16 cellular contexts compared by ENCODE assay signal in the genomic region with DNA sequence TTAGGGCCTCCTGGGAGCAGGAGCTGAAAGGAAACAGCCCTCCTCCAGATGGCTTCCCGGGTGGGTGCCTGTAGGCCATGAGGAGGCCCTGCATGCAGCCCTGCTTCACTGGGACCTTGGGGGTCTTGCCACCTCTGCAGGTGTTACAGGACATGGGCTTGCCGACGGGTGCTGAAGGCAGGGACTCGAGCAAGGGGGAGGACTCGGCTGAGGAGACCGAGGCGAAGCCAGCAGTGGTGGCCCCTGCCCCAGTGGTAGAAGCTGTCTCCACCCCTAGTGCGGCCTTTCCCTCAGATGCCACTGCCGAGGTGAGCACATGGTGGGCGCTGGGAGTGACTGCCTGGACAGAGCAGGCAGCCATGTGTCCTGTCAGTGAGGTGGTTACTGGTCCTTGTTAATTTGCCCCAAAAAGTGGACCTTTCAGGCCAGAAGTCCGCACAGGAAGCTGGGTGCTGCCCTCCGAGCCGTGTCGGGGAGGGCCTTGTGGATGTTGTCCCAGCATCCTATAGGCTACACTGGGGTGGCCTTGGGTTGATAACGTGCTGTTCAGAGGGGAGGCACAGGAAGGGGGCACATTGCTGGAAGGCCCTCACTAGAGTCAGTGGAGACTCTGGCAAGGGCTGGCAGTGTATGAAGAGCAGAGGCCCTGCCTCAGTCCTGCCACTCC. TPM values are rescaled to one million over a fixed set of nuclear protein-coding genes. Genes with fewer than 3 reads are reported as not detected.
DNase-seq lines count a peak whose midpoint lies in the region; ATAC-seq, FAIRE-seq and TF ChIP-seq lines count a peak whose summit lies in the region.
"Had no signal": no experiment of that assay in that cellular context is flagged by ENCODE, and none has a peak within 500 bp of the region (broad histone marks: within the 10 kb centered on the region; RNA-seq: fewer than 3 reads in every experiment).

No MANE protein-coding gene starts in this region.

- DNase-seq in HepG2 (ENCODE audit: low spot score) (no peak), right lobe of liver (no peak), RWPE1 (ENCODE audit: low spot score) (no peak), mucosa of descending colon (no peak), Peyer's patch (no peak)
- DNase-seq: COR-L47, MV-4-11, NCI-H1436, NCI-H2029 treated with DMSO at 0.1 percent for 48 hours, NCI-H345, NCI-H748 treated with DMSO at 0.1 percent for 48 hours, SHP77 treated with DMSO at 0.1 percent for 48 hours had no signal

- H3K36me3 ChIP-seq in HepG2 (replicated peaks in 1 of 2; ENCODE audit: control insufficient read depth in 1 of 2, insufficient read depth in 2 of 2, low read length in 2 of 2): peaks cover 62 to 96% of the 10 kb centered on the region in 2 experiments
- H3K36me3 ChIP-seq in right lobe of liver: peaks cover 7 to 79% (median 52%) of the 10 kb centered on the region in 4 donors
- peaks cover 46% of the 10 kb centered on the region for H3K36me3 ChIP-seq in mucosa of descending colon (ENCODE audit: low read depth)
- H3K36me3 ChIP-seq in Peyer's patch: peaks cover 0 to 100% (median 4%) of the 10 kb centered on the region in 3 donors

- H3K9me3 ChIP-seq in HepG2 (ENCODE audit: low read length) (no peaks in the 10 kb centered on the region), right lobe of liver (no peaks in the 10 kb centered on the region), mucosa of descending colon (no peaks in the 10 kb centered on the region), Peyer's patch (no peaks in the 10 kb centered on the region)
- H3K9me3 ChIP-seq: A549 had no signal

- H4K20me1 ChIP-seq in HepG2 (ENCODE audit: insufficient read depth, low read length): peaks cover 4% of the 10 kb centered on the region; the same call in 1 of the 2 replicates

- intact Hi-C loops in HepG2 (cut with micrococcal nuclease; ENCODE audit: unreplicated experiment): no loop called here
- intact Hi-C loops in right lobe of liver (cut with DNase I): no loop called here
- intact Hi-C loops in mucosa of descending colon (cut with DNase I, micrococcal nuclease): no loop called here

- peaks cover 6% of the 10 kb centered on the region for H3K79me2 ChIP-seq in HepG2 (ENCODE audit: insufficient read depth, low read length)

- H3K4me1 ChIP-seq in HepG2 (ENCODE audit: insufficient read depth, low read length) (no peaks in the 10 kb centered on the region), right lobe of liver (peaks cover 0 to 7% (median 3%) of the 10 kb centered on the region in 4 donors), mucosa of descending colon (ENCODE audit: low read depth) (no peaks in the 10 kb centered on the region), Peyer's patch (no peaks in the 10 kb centered on the region)
- H3K4me1 ChIP-seq: A549 had no signal

- CTCF ChIA-PET in HepG2 (lab: Yijun Ruan, JAX; ENCODE audit: low intra/inter-chr PET ratio, low total read pairs): no interaction called here
- CTCF ChIA-PET in RWPE1 (lab: Yijun Ruan, JAX): interaction anchor here (0.6 to 0.7 kb wide), 2 partner anchors 35 to 242 kb away, joined by 3 to 6 read pairs; partner anchors contain the start of gene DNM2

- no peak for TF ChIP-seq RAD21 in HepG2 (CRISPR knock-in tag; IDR thresholded peaks at IDR 0.05)

- no peak overlapping the region for H3K9ac ChIP-seq in HepG2 (ENCODE audit: insufficient read depth, low read depth, low read length)

- TF ChIP-seq EP300 in HepG2 (IDR thresholded peaks at IDR 0.05; ENCODE audit: low read depth in 2 of 2, low read length in 2 of 2): no peak
- TF ChIP-seq EP300 in HepG2 (CRISPR knock-in tag; IDR thresholded peaks at IDR 0.05; ENCODE audit: borderline replicate concordance): no peak

- H3K4me2 ChIP-seq in HepG2 (ENCODE audit: low read depth, low read length): no peak overlapping the region
- H3K4me2 ChIP-seq: A549 had no signal

- no peak overlapping the region for H2AFZ ChIP-seq in HepG2 (ENCODE audit: low read length)

- TF ChIP-seq CTCF in HepG2 (CRISPR knock-in tag; IDR thresholded peaks at IDR 0.05): no peak
- TF ChIP-seq CTCF in right lobe of liver (IDR thresholded peaks at IDR 0.05): no peak
- no peak for TF ChIP-seq CTCF in RWPE1 (conservative IDR thresholded peaks at IDR 0.05; ENCODE audit: low read depth)
- TF ChIP-seq CTCF in mucosa of descending colon (IDR thresholded peaks at IDR 0.05): no peak
- TF ChIP-seq CTCF in Peyer's patch (IDR thresholded peaks at IDR 0.05): no peak

- in situ Hi-C loops in HepG2 (cut with HindIII; ENCODE audit: extremely low pct_ligation_motif_present, low pct_unique_long_range_greater_than_20kb): no loop called here

- H3K27me3 ChIP-seq in HepG2 (ENCODE audit: control insufficient read depth in 1 of 2, insufficient read depth in 2 of 2, low read length in 2 of 2): no peaks in the 10 kb centered on the region; a peak in 1 of 5 replicates
- no peaks in the 10 kb centered on the region for H3K27me3 ChIP-seq in right lobe of liver
- no peaks in the 10 kb centered on the region for H3K27me3 ChIP-seq in Peyer's patch

- H3K4me3 ChIP-seq in HepG2 (replicated peaks in 1 of 3; ENCODE audit: insufficient read depth in 1 of 3, low read depth in 2 of 3, low read length in 3 of 3) (no peak overlapping the region), right lobe of liver (no peak overlapping the region), mucosa of descending colon (no peak overlapping the region), Peyer's patch (no peak overlapping the region)
- H3K4me3 ChIP-seq: A549 had no signal

- no peak for FAIRE-seq in HepG2 (lab: Jason Lieb, UNC)
- FAIRE-seq: A549, H54 had no signal

- no peak overlapping the region for H3K27ac ChIP-seq in HepG2 (ENCODE audit: extremely low read length, insufficient read depth, low read length)
- H3K27ac ChIP-seq in right lobe of liver: no peak overlapping the region
- H3K27ac ChIP-seq in RWPE1: peak overlapping the region; percentile 23
- no peak overlapping the region for H3K27ac ChIP-seq in Peyer's patch
- H3K27ac ChIP-seq: A549 had no signal

- TF ChIP-seq POLR2A in HepG2 (IDR thresholded peaks at IDR 0.05; ENCODE audit: insufficient read depth in 1 of 2, low read depth in 2 of 2, low read length in 2 of 2) (no peak), right lobe of liver (IDR thresholded peaks at IDR 0.05) (no peak), Peyer's patch (IDR thresholded peaks at IDR 0.05) (no peak)

- BruUV-seq in HepG2 (replicated peaks; lab: Mats Ljungman, UMichigan): no TSS peak

- POLR2A ChIA-PET in HepG2 (lab: Yijun Ruan, JAX): no interaction called here
- POLR2A ChIA-PET in RWPE1 (lab: Yijun Ruan, JAX; ENCODE audit: low non-redundant PET): no interaction called here

- WGBS in HepG2 (ENCODE audit: low lambda C conversion rate): 89% methylated on average over 4 of the region's 15 CpGs
- WGBS in right lobe of liver (ENCODE audit: insufficient coverage, low coverage, low lambda C conversion rate, missing lambda C conversion rate): 90% methylated on average over 4 of the region's 15 CpGs

- ATAC-seq in HepG2 (no peak; the same call in 2 of the 3 replicates), right lobe of liver (no peak), mucosa of descending colon (peak; percentile 8), GM19455 (IDR thresholded peaks at IDR 0.05; ENCODE audit: unreplicated experiment) (no peak), GM21528 (IDR thresholded peaks at IDR 0.05; ENCODE audit: low FRiP score, unreplicated experiment) (no peak)
- ATAC-seq: A549 had no signal

RNA-seq across cellular contexts. Expression of gene QTRT1, which starts 18.7 kb away (rescaled TPM):
- total RNA-seq in HepG2 (2016; rRNA removed; fragmentation: Illumina TruSeq; extraction: Trizol) (33.0 and 38.6 TPM in 2 replicates), right lobe of liver (10 to 100 TPM; 19.0 to 30.2 (median 26.8) TPM), mucosa of descending colon (100 to 1,000 TPM in 2 of 3 donors, 10 to 100 TPM in 1; 57.8 to 107 (median 101) TPM), Peyer's patch (10 to 100 TPM; 25.9 to 85.0 (median 38.3) TPM)
- 19.1 and 20.1 TPM in 2 replicates for total RNA-seq in HepG2 (2016; cell fraction: cytosol; rRNA removed; fragmentation: Illumina TruSeq; extraction: Trizol; ENCODE audit: low read depth)
- 36.0 and 39.4 TPM in 2 replicates for total RNA-seq in HepG2 (2016; cell fraction: insoluble cytoplasmic fraction; rRNA removed; fragmentation: Illumina TruSeq; extraction: Trizol)
- total RNA-seq in HepG2 (2016; cell fraction: membrane; rRNA removed; fragmentation: Illumina TruSeq; extraction: Trizol): 12.2 and 12.9 TPM in 2 replicates
- 31.9 and 35.0 TPM in 2 replicates for total RNA-seq in HepG2 (2016; cell fraction: nucleus; rRNA removed; fragmentation: Illumina TruSeq; extraction: Trizol)
- polyA plus RNA-seq in HepG2 (2011; rRNA removed): 41.6 and 55.6 TPM in 2 replicates
- polyA plus RNA-seq in HepG2 (2011; cell fraction: cytosol; rRNA removed): 25.8 and 39.0 TPM in 2 replicates
- polyA plus RNA-seq in HepG2 (2011; cell fraction: nucleus; rRNA removed): 270 and 290 TPM in 2 replicates
- polyA plus RNA-seq in HepG2 (2012): 27.7 and 35.3 TPM in 2 replicates
- polyA plus RNA-seq in HepG2 (2016; cell fraction: cytosol; fragmentation: Illumina TruSeq; extraction: Trizol; ENCODE audit: low read depth): 11.2 and 12.9 TPM in 2 replicates
- 38.0 and 39.9 TPM in 2 replicates for polyA plus RNA-seq in HepG2 (2016; cell fraction: insoluble cytoplasmic fraction; fragmentation: Illumina TruSeq; extraction: Trizol; ENCODE audit: low read depth)
- 12.7 and 13.2 TPM in 2 replicates for polyA plus RNA-seq in HepG2 (2016; cell fraction: membrane; fragmentation: Illumina TruSeq; extraction: Trizol; ENCODE audit: low read depth)
- polyA plus RNA-seq in HepG2 (2016; cell fraction: nucleus; fragmentation: Illumina TruSeq; extraction: Trizol; ENCODE audit: insufficient read depth, low read depth): 92.8 and 94.8 TPM in 2 replicates
- 26.7 and 36.3 TPM in 2 replicates for polyA minus RNA-seq in HepG2 (2011; rRNA and poly(A)+ RNA removed; ENCODE audit: low replicate concordance)
- polyA minus RNA-seq in HepG2 (2011; cell fraction: cytosol; rRNA and poly(A)+ RNA removed): 8.2 and 12.2 TPM in 2 replicates
- 15.5 and 18.7 TPM in 2 replicates for polyA minus RNA-seq in HepG2 (2011; cell fraction: nucleus; rRNA and poly(A)+ RNA removed)

RNA-seq across cellular contexts. Expression of gene ILF3, which starts 28.4 kb away (rescaled TPM):
- total RNA-seq in HepG2 (2016; rRNA removed; fragmentation: Illumina TruSeq; extraction: Trizol): 120 and 127 TPM in 2 replicates
- 19.6 and 21.2 TPM in 2 replicates for total RNA-seq in HepG2 (2016; cell fraction: cytosol; rRNA removed; fragmentation: Illumina TruSeq; extraction: Trizol; ENCODE audit: low read depth)
- total RNA-seq in HepG2 (2016; cell fraction: insoluble cytoplasmic fraction; rRNA removed; fragmentation: Illumina TruSeq; extraction: Trizol): 113 and 122 TPM in 2 replicates
- 63.1 and 64.0 TPM in 2 replicates for total RNA-seq in HepG2 (2016; cell fraction: membrane; rRNA removed; fragmentation: Illumina TruSeq; extraction: Trizol)
- total RNA-seq in HepG2 (2016; cell fraction: nucleus; rRNA removed; fragmentation: Illumina TruSeq; extraction: Trizol): 133 and 160 TPM in 2 replicates
- polyA plus RNA-seq in HepG2 (2011; rRNA removed): 173 and 195 TPM in 2 replicates
- polyA plus RNA-seq in HepG2 (2011; cell fraction: cytosol; rRNA removed): 59.6 and 75.2 TPM in 2 replicates
- polyA plus RNA-seq in HepG2 (2011; cell fraction: nucleus; rRNA removed): 588 and 668 TPM in 2 replicates
- polyA plus RNA-seq in HepG2 (2012): 153 and 159 TPM in 2 replicates
- 18.4 and 19.6 TPM in 2 replicates for polyA plus RNA-seq in HepG2 (2016; cell fraction: cytosol; fragmentation: Illumina TruSeq; extraction: Trizol; ENCODE audit: low read depth)
- 178 and 216 TPM in 2 replicates for polyA plus RNA-seq in HepG2 (2016; cell fraction: insoluble cytoplasmic fraction; fragmentation: Illumina TruSeq; extraction: Trizol; ENCODE audit: low read depth)
- polyA plus RNA-seq in HepG2 (2016; cell fraction: membrane; fragmentation: Illumina TruSeq; extraction: Trizol; ENCODE audit: low read depth): 54.0 and 61.1 TPM in 2 replicates
- 615 and 640 TPM in 2 replicates for polyA plus RNA-seq in HepG2 (2016; cell fraction: nucleus; fragmentation: Illumina TruSeq; extraction: Trizol; ENCODE audit: insufficient read depth, low read depth)
- polyA minus RNA-seq in HepG2 (2011; rRNA and poly(A)+ RNA removed; ENCODE audit: low replicate concordance): 139 and 144 TPM in 2 replicates
- 65.3 and 73.2 TPM in 2 replicates for polyA minus RNA-seq in HepG2 (2011; cell fraction: cytosol; rRNA and poly(A)+ RNA removed)
- 154 and 157 TPM in 2 replicates for polyA minus RNA-seq in HepG2 (2011; cell fraction: nucleus; rRNA and poly(A)+ RNA removed)
- 10 to 100 TPM; 40.0 to 82.3 (median 54.8) TPM for total RNA-seq in right lobe of liver
- total RNA-seq in mucosa of descending colon: 100 to 1,000 TPM; 151 to 213 (median 178) TPM
- total RNA-seq in Peyer's patch: 100 to 1,000 TPM in 3 of 4 donors, 10 to 100 TPM in 1; 73.4 to 227 (median 139) TPM

RNA-seq across cellular contexts. Expression of gene DNM2, which starts 35.3 kb away (rescaled TPM):
- total RNA-seq in HepG2 (2016; rRNA removed; fragmentation: Illumina TruSeq; extraction: Trizol) (41.7 and 48.2 TPM in 2 replicates), right lobe of liver (10 to 100 TPM; 54.0 to 86.9 (median 68.3) TPM), mucosa of descending colon (100 to 1,000 TPM; 318 to 602 (median 562) TPM), Peyer's patch (100 to 1,000 TPM; 353 to 827 (median 464) TPM)
- total RNA-seq in HepG2 (2016; cell fraction: cytosol; rRNA removed; fragmentation: Illumina TruSeq; extraction: Trizol; ENCODE audit: low read depth): 19.9 and 21.9 TPM in 2 replicates
- 37.7 and 40.5 TPM in 2 replicates for total RNA-seq in HepG2 (2016; cell fraction: insoluble cytoplasmic fraction; rRNA removed; fragmentation: Illumina TruSeq; extraction: Trizol)
- total RNA-seq in HepG2 (2016; cell fraction: membrane; rRNA removed; fragmentation: Illumina TruSeq; extraction: Trizol): 29.4 and 31.2 TPM in 2 replicates
- 56.9 and 61.6 TPM in 2 replicates for total RNA-seq in HepG2 (2016; cell fraction: nucleus; rRNA removed; fragmentation: Illumina TruSeq; extraction: Trizol)
- polyA plus RNA-seq in HepG2 (2011; rRNA removed): 59.8 and 67.0 TPM in 2 replicates
- 29.1 and 41.0 TPM in 2 replicates for polyA plus RNA-seq in HepG2 (2011; cell fraction: cytosol; rRNA removed)
- 155 and 203 TPM in 2 replicates for polyA plus RNA-seq in HepG2 (2011; cell fraction: nucleus; rRNA removed)
- 44.2 and 57.9 TPM in 2 replicates for polyA plus RNA-seq in HepG2 (2012)
- 8.6 and 9.0 TPM in 2 replicates for polyA plus RNA-seq in HepG2 (2016; cell fraction: cytosol; fragmentation: Illumina TruSeq; extraction: Trizol; ENCODE audit: low read depth)
- 39.4 and 48.6 TPM in 2 replicates for polyA plus RNA-seq in HepG2 (2016; cell fraction: insoluble cytoplasmic fraction; fragmentation: Illumina TruSeq; extraction: Trizol; ENCODE audit: low read depth)
- polyA plus RNA-seq in HepG2 (2016; cell fraction: membrane; fragmentation: Illumina TruSeq; extraction: Trizol; ENCODE audit: low read depth): 18.1 and 20.6 TPM in 2 replicates
- polyA plus RNA-seq in HepG2 (2016; cell fraction: nucleus; fragmentation: Illumina TruSeq; extraction: Trizol; ENCODE audit: insufficient read depth, low read depth): 87.0 and 94.1 TPM in 2 replicates
- 200 and 264 TPM in 2 replicates for polyA minus RNA-seq in HepG2 (2011; rRNA and poly(A)+ RNA removed; ENCODE audit: low replicate concordance)
- 44.4 and 50.0 TPM in 2 replicates for polyA minus RNA-seq in HepG2 (2011; cell fraction: cytosol; rRNA and poly(A)+ RNA removed)
- 143 and 162 TPM in 2 replicates for polyA minus RNA-seq in HepG2 (2011; cell fraction: nucleus; rRNA and poly(A)+ RNA removed)

RNA-seq across cellular contexts. Expression of gene SLC44A2, which starts 57.2 kb away (rescaled TPM):
- 2.3 and 2.4 TPM in 2 replicates for total RNA-seq in HepG2 (2016; rRNA removed; fragmentation: Illumina TruSeq; extraction: Trizol)
- total RNA-seq in HepG2 (2016; cell fraction: cytosol; rRNA removed; fragmentation: Illumina TruSeq; extraction: Trizol; ENCODE audit: low read depth): 1.2 and 2.2 TPM in 2 replicates
- total RNA-seq in HepG2 (2016; cell fraction: insoluble cytoplasmic fraction; rRNA removed; fragmentation: Illumina TruSeq; extraction: Trizol): 1.5 and 2.5 TPM in 2 replicates
- total RNA-seq in HepG2 (2016; cell fraction: membrane; rRNA removed; fragmentation: Illumina TruSeq; extraction: Trizol): 3.0 and 3.4 TPM in 2 replicates
- 3.2 and 3.4 TPM in 2 replicates for total RNA-seq in HepG2 (2016; cell fraction: nucleus; rRNA removed; fragmentation: Illumina TruSeq; extraction: Trizol)
- 5.6 and 7.2 TPM in 2 replicates for polyA plus RNA-seq in HepG2 (2011; rRNA removed)
- polyA plus RNA-seq in HepG2 (2011; cell fraction: cytosol; rRNA removed): 5.4 and 5.7 TPM in 2 replicates
- 11.3 and 11.8 TPM in 2 replicates for polyA plus RNA-seq in HepG2 (2011; cell fraction: nucleus; rRNA removed)
- 5.9 and 8.2 TPM in 2 replicates for polyA plus RNA-seq in HepG2 (2012)
- polyA plus RNA-seq in HepG2 (2016; cell fraction: cytosol; fragmentation: Illumina TruSeq; extraction: Trizol; ENCODE audit: low read depth): 2.5 and 2.6 TPM in 2 replicates
- polyA plus RNA-seq in HepG2 (2016; cell fraction: insoluble cytoplasmic fraction; fragmentation: Illumina TruSeq; extraction: Trizol; ENCODE audit: low read depth): 1.9 and 2.2 TPM in 2 replicates
- polyA plus RNA-seq in HepG2 (2016; cell fraction: membrane; fragmentation: Illumina TruSeq; extraction: Trizol; ENCODE audit: low read depth): 4.7 and 5.1 TPM in 2 replicates
- polyA plus RNA-seq in HepG2 (2016; cell fraction: nucleus; fragmentation: Illumina TruSeq; extraction: Trizol; ENCODE audit: insufficient read depth, low read depth): 8.1 and 8.5 TPM in 2 replicates
- 13.9 and 134 TPM in 2 replicates for polyA minus RNA-seq in HepG2 (2011; rRNA and poly(A)+ RNA removed; ENCODE audit: low replicate concordance)
- 5.3 and 8.4 TPM in 2 replicates for polyA minus RNA-seq in HepG2 (2011; cell fraction: cytosol; rRNA and poly(A)+ RNA removed)
- 5.4 and 9.6 TPM in 2 replicates for polyA minus RNA-seq in HepG2 (2011; cell fraction: nucleus; rRNA and poly(A)+ RNA removed)
- total RNA-seq in right lobe of liver: 10 to 100 TPM; 11.7 to 18.5 (median 15.6) TPM
- 100 to 1,000 TPM in 2 of 3 donors, 10 to 100 TPM in 1; 90.0 to 179 (median 116) TPM for total RNA-seq in mucosa of descending colon
- total RNA-seq in Peyer's patch: 10 to 100 TPM; 24.2 to 81.7 (median 57.6) TPM
